ENCODE assay signal across 1 cellular context in the genomic region with DNA sequence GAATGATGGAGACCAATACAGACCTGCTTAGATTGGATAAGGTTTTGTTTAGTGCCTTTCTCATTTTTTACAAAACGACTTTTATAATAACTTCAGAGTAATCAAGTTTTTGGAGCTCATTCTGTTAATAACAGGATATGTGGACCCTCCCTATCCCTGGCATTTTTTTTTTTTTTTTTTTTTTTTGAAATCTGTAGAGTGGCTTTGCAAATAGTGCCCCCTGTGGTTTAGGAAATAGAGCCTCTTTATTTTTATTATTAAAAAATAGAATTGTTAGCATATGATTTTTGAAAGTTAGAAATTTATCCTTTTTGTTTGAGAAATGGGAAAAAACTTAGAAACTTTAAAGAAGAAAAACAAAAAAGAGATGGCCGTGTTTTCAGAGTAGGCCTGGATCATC.
TF ChIP-seq lines count a peak whose summit lies in the region.

No MANE protein-coding gene starts in this region.

TF ChIP-seq in GM12878, 131 proteins besides CTCF, POLR2A, EP300 and RAD21:
- peak; percentile 69; the same call in 1 of the 2 replicates for TF ChIP-seq ZNF384 (IDR thresholded peaks at IDR 0.05; ENCODE audit: borderline replicate concordance, low read depth, low read length)
- TF ChIP-seq HCFC1 (IDR thresholded peaks at IDR 0.05; ENCODE audit: low read length) = no peak
- TF ChIP-seq SIN3A (IDR thresholded peaks at IDR 0.05; ENCODE audit: low read depth, low read length) = no peak
- TF ChIP-seq SMC3 (IDR thresholded peaks at IDR 0.05; ENCODE audit: borderline replicate concordance, low read length) = peak; percentile 18; the same call in 1 of the 2 replicates
- TF ChIP-seq BHLHE40 (IDR thresholded peaks at IDR 0.05; ENCODE audit: borderline replicate concordance in 1 of 2, low read depth in 2 of 2, low read length in 1 of 2) = no peak
- TF ChIP-seq RELA (IDR thresholded peaks at IDR 0.05; ENCODE audit: borderline replicate concordance, partially characterized antibody) = no peak
- TF ChIP-seq, protein P1, sequence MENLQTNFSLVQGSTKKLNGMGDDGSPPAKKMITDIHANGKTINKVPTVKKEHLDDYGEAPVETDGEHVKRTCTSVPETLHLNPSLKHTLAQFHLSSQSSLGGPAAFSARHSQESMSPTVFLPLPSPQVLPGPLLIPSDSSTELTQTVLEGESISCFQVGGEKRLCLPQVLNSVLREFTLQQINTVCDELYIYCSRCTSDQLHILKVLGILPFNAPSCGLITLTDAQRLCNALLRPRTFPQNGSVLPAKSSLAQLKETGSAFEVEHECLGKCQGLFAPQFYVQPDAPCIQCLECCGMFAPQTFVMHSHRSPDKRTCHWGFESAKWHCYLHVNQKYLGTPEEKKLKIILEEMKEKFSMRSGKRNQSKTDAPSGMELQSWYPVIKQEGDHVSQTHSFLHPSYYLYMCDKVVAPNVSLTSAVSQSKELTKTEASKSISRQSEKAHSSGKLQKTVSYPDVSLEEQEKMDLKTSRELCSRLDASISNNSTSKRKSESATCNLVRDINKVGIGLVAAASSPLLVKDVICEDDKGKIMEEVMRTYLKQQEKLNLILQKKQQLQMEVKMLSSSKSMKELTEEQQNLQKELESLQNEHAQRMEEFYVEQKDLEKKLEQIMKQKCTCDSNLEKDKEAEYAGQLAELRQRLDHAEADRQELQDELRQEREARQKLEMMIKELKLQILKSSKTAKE (IDR thresholded peaks at IDR 0.05; ENCODE audit: low read depth, poor library complexity, severe bottlenecking) = no peak
TF ChIP-seq in GM12878: peak in this region for 2.
